14 cellular contexts compared by ENCODE assay signal in the genomic region with DNA sequence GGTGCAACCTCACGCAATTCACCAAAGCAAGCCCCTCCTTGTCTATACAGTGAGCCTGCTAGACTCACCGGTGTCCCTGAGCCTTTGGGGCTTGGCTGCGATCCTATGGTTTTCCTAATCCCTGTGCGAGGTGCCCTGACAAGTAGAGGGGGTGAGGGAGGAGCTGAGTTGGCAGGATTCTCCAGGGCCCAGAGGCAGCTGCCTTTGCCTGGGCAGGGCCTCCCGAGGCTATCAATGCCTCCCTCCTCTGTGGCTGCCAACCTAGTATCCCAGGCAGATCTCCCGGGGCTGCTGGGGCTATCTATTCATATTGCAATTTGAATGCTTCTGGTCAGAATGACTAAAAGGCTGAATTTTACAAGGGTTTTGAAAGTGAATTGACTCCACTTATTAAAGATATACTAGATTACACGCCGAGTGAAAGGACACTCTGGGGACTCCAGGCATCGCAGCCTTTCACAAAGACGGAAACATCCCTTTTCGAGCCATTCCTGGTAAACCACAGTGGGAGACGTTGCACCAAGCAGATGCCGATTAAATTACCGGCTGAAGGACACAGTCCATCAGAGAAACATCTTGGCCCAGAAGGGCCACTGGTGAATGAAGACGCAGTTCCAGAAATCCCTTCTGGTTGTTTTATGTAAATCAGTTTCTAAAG.
DNase-seq lines count a peak whose midpoint lies in the region; TF ChIP-seq lines count a peak whose summit lies in the region.
"Had no signal": no experiment of that assay in that cellular context is flagged by ENCODE, and none has a peak within 500 bp of the region (broad histone marks: within the 10 kb centered on the region; RNA-seq: fewer than 3 reads in every experiment).

No MANE protein-coding gene starts in this region.

- H3K4me1 Mint-ChIP-seq in nephron, result peaks cover 38% of the 10 kb centered on the region

- peaks cover 3% of the 10 kb centered on the region for H3K36me3 Mint-ChIP-seq in nephron (ENCODE audit: low read depth)

- TF ChIP-seq CTCF in GM10248 (IDR thresholded peaks at IDR 0.05; ENCODE audit: control extremely low read depth, extremely low read depth, low read depth, missing control alignments) (no peak), epithelial cell of esophagus (IDR thresholded peaks at IDR 0.05; ENCODE audit: insufficient read depth, low read depth, low read length, missing control alignments) (peak; percentile 41), nephron (IDR thresholded peaks at IDR 0.05; ENCODE audit: unreplicated experiment in 3 of 3) (no peak)

- H3K27ac Mint-ChIP-seq in nephron, result peak overlapping the region; percentile 41 to 53 (median 52)

- H3K9me3 Mint-ChIP-seq in nephron, result no peaks in the 10 kb centered on the region

- peak overlapping the region; percentile 40 for H3K4me3 ChIP-seq in epithelial cell of esophagus (ENCODE audit: low read length)
- H3K4me3 ChIP-seq: gastroesophageal sphincter, right lobe of liver had no signal

- H3K4me3 Mint-ChIP-seq in nephron, result no peak overlapping the region

- CTCF ChIA-PET in GM10248 (lab: Yijun Ruan, JAX), result interaction anchor here (1.3 kb wide), 1 partner anchor 9 kb away, joined by 3 read pairs; no protein-coding TSS in a partner anchor

- H3K27me3 Mint-ChIP-seq in nephron (ENCODE audit: low read depth), result no peaks in the 10 kb centered on the region

- DNase-seq in GM10248 (ENCODE audit: extremely low spot score) (peak; percentile 8), NCI-H69 (lab: John Stamatoyannopoulos, UW) (peak; percentile 36), epithelial cell of esophagus (ENCODE audit: low read depth) (peak; percentile 96), superior temporal gyrus (ENCODE audit: extremely low spot score) (no peak), NCI-H1417 (lab: John Stamatoyannopoulos, UW) (no peak), SKM-1 treated with dmso at 0.1 percent for 144 hours (lab: John Stamatoyannopoulos, UW; ENCODE audit: unreplicated experiment) (no peak)
- no peak for DNase-seq in stimulated activated naive CD4-positive, alpha-beta T cell (lab: John Stamatoyannopoulos, UW)
- DNase-seq: activated effector memory CD4-positive, alpha-beta T cell treated with anti-CD3 and anti-CD28 coated beads, Interleukin-2, amount 50 U/mL, for 16 hours; C1 segment of cervical spinal cord; NCI-H345; SIG-M5 had no signal

- POLR2A ChIA-PET in GM10248 (lab: Yijun Ruan, JAX), result no interaction called here

Comparison
In these comparisons a context has a peak if more than half of its experiments do, and no peak if none do; other contexts are left out.
1. DNase-seq: peak in GM10248 (single experiment), NCI-H69 (single experiment) and epithelial cell of esophagus (single experiment); none in superior temporal gyrus (single experiment), stimulated activated naive CD4-positive, alpha-beta T cell (0 of 6), NCI-H1417 (0 of 3) and SKM-1 treated with dmso at 0.1 percent for 144 hours (single experiment).